11 cellular contexts compared by ENCODE assay signal in the genomic region with DNA sequence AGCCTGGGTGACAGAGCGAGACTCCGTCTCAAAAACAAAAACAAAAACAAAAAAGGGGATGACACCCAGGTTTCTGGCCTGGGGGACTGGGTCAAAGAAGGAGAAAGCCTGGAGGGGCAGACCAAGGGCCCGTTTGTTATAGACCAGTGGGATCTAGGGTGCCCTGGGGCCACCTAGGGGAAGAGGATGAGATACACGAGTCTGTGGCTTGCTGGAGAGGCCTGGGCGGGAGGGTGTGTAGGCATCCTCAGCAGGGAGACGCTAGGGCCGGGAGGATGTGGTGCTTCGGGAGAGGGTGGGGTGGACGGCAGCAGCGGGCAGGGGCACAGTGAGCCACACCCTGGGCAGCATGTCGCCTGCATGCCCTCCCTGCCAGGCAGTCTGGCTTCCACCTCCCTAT.
A peak's percentile ranks its signal among the peaks of the same experiment; 100 is the strongest.
DNase-seq lines count a peak whose midpoint lies in the region; ATAC-seq lines count a peak whose summit lies in the region.
"Had no signal": no experiment of that assay in that cellular context is flagged by ENCODE, and none has a peak within 500 bp of the region (broad histone marks: within the 10 kb centered on the region; RNA-seq: fewer than 3 reads in every experiment).

No MANE protein-coding gene starts in this region.

- H3K27me3 Mint-ChIP-seq in activated naive CD4-positive, alpha-beta T cell treated with anti-CD3 and anti-CD28 coated beads, Interleukin-2, amount 10 ng/mL, durations not matched to agents 7 days and 5 days: peaks cover 12% of the 10 kb centered on the region
- H3K27me3 Mint-ChIP-seq in central memory CD8-positive, alpha-beta T cell: no peaks in the 10 kb centered on the region
- H3K27me3 Mint-ChIP-seq: progenitor cell of endocrine pancreas had no signal

- ATAC-seq in central memory CD8-positive, alpha-beta T cell (replicated peaks; ENCODE audit: extremely low read depth, poor library complexity, severe bottlenecking): peak; percentile 29
- peak; percentile 61 for ATAC-seq in stimulated activated naive CD8-positive, alpha-beta T cell treated with anti-CD3 and anti-CD28 coated beads, Interleukin-15, Interleukin-2, amounts not matched to agents 100 U/mL and 50 U/mL, for 24 hours
- no peak for ATAC-seq in HG03159 (IDR thresholded peaks at IDR 0.05; ENCODE audit: unreplicated experiment)

- H3K9me3 Mint-ChIP-seq in activated naive CD4-positive, alpha-beta T cell treated with anti-CD3 and anti-CD28 coated beads, Interleukin-2, amount 10 ng/mL, durations not matched to agents 7 days and 5 days: peaks cover 10% of the 10 kb centered on the region
- H3K9me3 Mint-ChIP-seq in central memory CD8-positive, alpha-beta T cell: no peaks in the 10 kb centered on the region

- H3K4me1 Mint-ChIP-seq in activated naive CD4-positive, alpha-beta T cell treated with anti-CD3 and anti-CD28 coated beads, Interleukin-2, amount 10 ng/mL, durations not matched to agents 7 days and 5 days: peaks cover 17% of the 10 kb centered on the region
- peaks cover 17% of the 10 kb centered on the region for H3K4me1 Mint-ChIP-seq in central memory CD8-positive, alpha-beta T cell

- peaks cover 18% of the 10 kb centered on the region for H3K36me3 Mint-ChIP-seq in activated naive CD4-positive, alpha-beta T cell treated with anti-CD3 and anti-CD28 coated beads, Interleukin-2, amount 10 ng/mL, durations not matched to agents 7 days and 5 days
- H3K36me3 Mint-ChIP-seq in central memory CD8-positive, alpha-beta T cell (ENCODE audit: insufficient read depth): peaks cover 1% of the 10 kb centered on the region

- CTCF ChIA-PET in activated naive CD4-positive, alpha-beta T cell treated with anti-CD3 and anti-CD28 coated beads, Interleukin-2, amount 10 ng/mL, durations not matched to agents 7 days and 5 days (lab: Charles Lee): no interaction called here

- H3K27ac Mint-ChIP-seq in activated naive CD4-positive, alpha-beta T cell treated with anti-CD3 and anti-CD28 coated beads, Interleukin-2, amount 10 ng/mL, durations not matched to agents 7 days and 5 days: no peak overlapping the region
- H3K27ac Mint-ChIP-seq in central memory CD8-positive, alpha-beta T cell (ENCODE audit: low read depth): no peak overlapping the region

- peak; percentile 65 for DNase-seq in activated naive CD4-positive, alpha-beta T cell treated with anti-CD3 and anti-CD28 coated beads, Interleukin-2, amount 10 ng/mL, durations not matched to agents 7 days and 5 days
- DNase-seq in activated naive CD4-positive, alpha-beta T cell treated with Interleukin-2 at 50 U/mL for 16 hours: no peak
- DNase-seq in MV-4-11 (lab: John Stamatoyannopoulos, UW) (peak; percentile 30), NCI-H1105 treated with DMSO at 0.1 percent for 48 hours (lab: John Stamatoyannopoulos, UW) (no peak), T1000 (lab: John Stamatoyannopoulos, UW) (no peak)
- no peak for DNase-seq in central memory CD8-positive, alpha-beta T cell (ENCODE audit: low spot score in 2 of 2)
- DNase-seq in stimulated activated naive CD8-positive, alpha-beta T cell treated with anti-CD3 and anti-CD28 coated beads, Interleukin-15, Interleukin-2, amounts not matched to agents 100 U/mL and 50 U/mL, for 24 hours: no peak
- DNase-seq: NCI-H1048, SJCRH30 had no signal

- H3K4me3 Mint-ChIP-seq in activated naive CD4-positive, alpha-beta T cell treated with anti-CD3 and anti-CD28 coated beads, Interleukin-2, amount 10 ng/mL, durations not matched to agents 7 days and 5 days: no peak overlapping the region
- H3K4me3 Mint-ChIP-seq in central memory CD8-positive, alpha-beta T cell: no peak overlapping the region

Comparison
In these comparisons a context has a peak if more than half of its experiments do, and no peak if none do; other contexts are left out.
1. DNase-seq: peak in activated naive CD4-positive, alpha-beta T cell treated with anti-CD3 and anti-CD28 coated beads, Interleukin-2, amount 10 ng/mL, durations not matched to agents 7 days and 5 days (single experiment) and MV-4-11 (single experiment); none in activated naive CD4-positive, alpha-beta T cell treated with Interleukin-2 at 50 U/mL for 16 hours (single experiment), central memory CD8-positive, alpha-beta T cell (0 of 2), stimulated activated naive CD8-positive, alpha-beta T cell treated with anti-CD3 and anti-CD28 coated beads, Interleukin-15, Interleukin-2, amounts not matched to agents 100 U/mL and 50 U/mL, for 24 hours (single experiment), NCI-H1105 treated with DMSO at 0.1 percent for 48 hours (single experiment) and T1000 (single experiment).